In the genomic region with DNA sequence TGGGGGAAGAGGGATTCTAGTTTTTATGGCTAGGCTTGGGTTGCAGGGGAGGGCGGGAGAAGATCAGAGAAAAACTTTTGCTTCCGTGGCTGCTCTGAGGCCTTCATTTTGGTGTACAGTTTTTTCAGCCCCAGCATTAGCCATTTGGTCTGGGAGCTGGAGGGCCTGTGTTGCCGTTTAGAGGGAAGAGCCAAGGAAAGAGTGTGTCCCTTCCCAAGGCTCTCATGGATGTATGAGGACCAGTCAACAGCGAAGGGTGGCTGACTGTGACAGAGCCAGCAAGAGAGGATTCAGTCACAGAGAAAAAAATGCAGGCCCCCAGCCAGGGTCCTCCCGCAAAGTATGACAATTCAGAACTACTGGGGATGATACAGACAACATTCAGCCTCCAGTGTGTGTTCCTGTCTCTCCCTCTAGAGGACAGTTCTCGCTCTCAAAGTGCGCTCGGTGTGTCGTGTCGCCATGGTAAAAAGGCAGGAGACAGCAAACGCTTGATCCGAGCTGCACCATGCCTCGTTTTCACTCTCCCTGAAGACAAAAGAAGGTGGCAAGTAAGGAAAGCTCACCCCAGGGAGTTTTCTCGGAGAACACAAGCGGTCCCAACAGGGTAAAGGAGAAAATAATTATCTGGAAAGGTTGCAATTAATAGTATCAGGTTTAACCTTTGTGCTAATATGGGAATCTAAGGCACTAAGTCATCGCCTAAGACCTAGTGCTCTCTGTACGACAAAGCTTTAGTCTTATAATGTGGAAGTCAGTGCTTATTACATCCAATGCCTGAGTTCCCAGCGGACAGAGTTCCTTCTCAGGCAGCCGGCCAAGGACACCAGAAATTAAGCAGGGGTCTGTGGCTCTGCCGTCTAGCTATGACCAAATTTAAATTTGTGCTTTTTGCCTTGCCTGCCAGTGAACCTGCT, we compare ENCODE assay signal across 9 cellular contexts.
DNase-seq lines count a peak whose midpoint lies in the region; ATAC-seq and TF ChIP-seq lines count a peak whose summit lies in the region.
"Had no signal": no experiment of that assay in that cellular context is flagged by ENCODE, and none has a peak within 500 bp of the region (broad histone marks: within the 10 kb centered on the region; RNA-seq: fewer than 3 reads in every experiment).

No MANE protein-coding gene starts in this region.

- H3K9me3 Mint-ChIP-seq in neural progenitor cell, result peaks cover 3% of the 10 kb centered on the region
- no peaks in the 10 kb centered on the region for H3K9me3 Mint-ChIP-seq in CD4-positive, alpha-beta T cell

- H3K27me3 Mint-ChIP-seq in neural progenitor cell (ENCODE audit: insufficient read depth, low read depth), result peaks cover 6% of the 10 kb centered on the region
- H3K27me3 Mint-ChIP-seq in CD4-positive, alpha-beta T cell, result no peaks in the 10 kb centered on the region

- no peak for ATAC-seq in GM21526 (IDR thresholded peaks at IDR 0.05; ENCODE audit: low FRiP score, unreplicated experiment)
- ATAC-seq in CD4-positive, alpha-beta T cell (ENCODE audit: poor library complexity), result no peak

- H3K4me2 ChIP-seq in neural progenitor cell, result peak overlapping the region; percentile 57

- no peaks in the 10 kb centered on the region for H3F3A ChIP-seq in neural progenitor cell (ENCODE audit: low read depth)

- H3K9me3 ChIP-seq in NT2/D1 (ENCODE audit: insufficient read depth, low read length) (no peaks in the 10 kb centered on the region), neural progenitor cell (ENCODE audit: low read depth) (no peaks in the 10 kb centered on the region)
- no peaks in the 10 kb centered on the region for H3K9me3 ChIP-seq in CD4-positive, alpha-beta T cell (ENCODE audit: control insufficient read depth, low read length)

- peak overlapping the region; percentile 74 for H2AFZ ChIP-seq in neural progenitor cell (replicated peaks)

- no peaks in the 10 kb centered on the region for H3K27me3 ChIP-seq in BJ (ENCODE audit: control insufficient read depth, insufficient read depth, low read length)
- no peaks in the 10 kb centered on the region for H3K27me3 ChIP-seq in NT2/D1 (ENCODE audit: insufficient read depth, insufficient read length)
- H3K27me3 ChIP-seq in neural progenitor cell, result no peaks in the 10 kb centered on the region
- no peaks in the 10 kb centered on the region for H3K27me3 ChIP-seq in CD4-positive, alpha-beta T cell (ENCODE audit: control insufficient read depth, insufficient read depth, low read length)

- peaks cover 15% of the 10 kb centered on the region for H3K4me1 Mint-ChIP-seq in neural progenitor cell
- no peaks in the 10 kb centered on the region for H3K4me1 Mint-ChIP-seq in CD4-positive, alpha-beta T cell (ENCODE audit: low read depth)

- intact Hi-C loops in CD4-positive, alpha-beta T cell (cut with DNase I, micrococcal nuclease), result no loop called here

- H3K4me3 ChIP-seq in BJ (ENCODE audit: low read depth, low read length) (no peak overlapping the region), NT2/D1 (ENCODE audit: insufficient read length, low read depth) (no peak overlapping the region), fibroblast of villous mesenchyme (ENCODE audit: low read depth, low read length) (no peak overlapping the region), neural progenitor cell (no peak overlapping the region)

- H3K79me2 ChIP-seq in neural progenitor cell (ENCODE audit: low read depth), result no peaks in the 10 kb centered on the region

- peak; percentile 65 for TF ChIP-seq CTCF in BJ (IDR thresholded peaks at IDR 0.05; ENCODE audit: insufficient read depth, low read depth, low read length)
- peak; percentile 54 for TF ChIP-seq CTCF in fibroblast of villous mesenchyme (IDR thresholded peaks at IDR 0.05; ENCODE audit: insufficient read depth, low read depth, low read length)
- TF ChIP-seq CTCF in neural progenitor cell (IDR thresholded peaks at IDR 0.05), result peak; percentile 57
- TF ChIP-seq CTCF in CD4-positive, alpha-beta T cell (IDR thresholded peaks at IDR 0.05), result no peak

- DNase-seq in BJ (ENCODE audit: low read depth) (no peak), NT2/D1 (ENCODE audit: low read depth, low spot score) (peak; percentile 63), fibroblast of villous mesenchyme (ENCODE audit: low read depth) (peak; percentile 52), neural progenitor cell (ENCODE audit: low spot score) (peak; percentile 80), NCI-H2081 treated with DMSO at 0.1 percent for 48 hours (lab: John Stamatoyannopoulos, UW) (no peak)
- no peak for DNase-seq in activated CD4-positive, alpha-beta T cell treated with anti-CD3 and anti-CD28 coated beads for 1 hour
- no peak for DNase-seq in CD4-positive, alpha-beta T cell

- H3K4me1 ChIP-seq in NT2/D1 (ENCODE audit: insufficient read depth, insufficient read length) (peaks cover 2% of the 10 kb centered on the region), neural progenitor cell (peaks cover 13% of the 10 kb centered on the region)

- H4K20me1 ChIP-seq in neural progenitor cell (ENCODE audit: low read depth), result no peaks in the 10 kb centered on the region

- H3K4me3 Mint-ChIP-seq in neural progenitor cell, result peak overlapping the region; percentile 71
- no peak overlapping the region for H3K4me3 Mint-ChIP-seq in CD4-positive, alpha-beta T cell

- POLR2A ChIA-PET in BJ (lab: Charles Lee), result interaction anchor here (0.7 kb wide), 1 partner anchor 8 kb away, joined by 3 read pairs; no protein-coding TSS in a partner anchor
- POLR2A ChIA-PET in CD4-positive, alpha-beta T cell (lab: Charles Lee), result no interaction called here

- H3K27ac ChIP-seq in neural progenitor cell, result no peak overlapping the region
- H3K27ac ChIP-seq in CD4-positive, alpha-beta T cell (ENCODE audit: low read depth, low read length), result no peak overlapping the region
- H3K27ac ChIP-seq: VCaP had no signal

- H3K36me3 Mint-ChIP-seq in neural progenitor cell, result no peaks in the 10 kb centered on the region
- no peaks in the 10 kb centered on the region for H3K36me3 Mint-ChIP-seq in CD4-positive, alpha-beta T cell (ENCODE audit: low read depth)

- CTCF ChIA-PET in BJ (lab: Yijun Ruan, JAX), result interaction anchor here (0.7 to 3.8 kb wide), 16 partner anchors 9 to 419 kb away, joined by 3 to 26 read pairs (median 4); a partner anchor contains a TSS
- CTCF ChIA-PET in CD4-positive, alpha-beta T cell (lab: Charles Lee), result no interaction called here

- H3K9ac ChIP-seq in NT2/D1 (ENCODE audit: insufficient read length, low read depth) (no peak overlapping the region), neural progenitor cell (no peak overlapping the region)

- no peaks in the 10 kb centered on the region for H3K36me3 ChIP-seq in BJ (ENCODE audit: control insufficient read depth, insufficient read depth, low read length)
- no peaks in the 10 kb centered on the region for H3K36me3 ChIP-seq in NT2/D1 (ENCODE audit: insufficient read depth, insufficient read length, low read length)
- no peaks in the 10 kb centered on the region for H3K36me3 ChIP-seq in neural progenitor cell

- H3K27ac Mint-ChIP-seq in neural progenitor cell, result peak overlapping the region; percentile 1
- no peak overlapping the region for H3K27ac Mint-ChIP-seq in CD4-positive, alpha-beta T cell

Comparison
In these comparisons a context has a peak if more than half of its experiments do, and no peak if none do; other contexts are left out.
1. DNase-seq: peak in NT2/D1 (single experiment), fibroblast of villous mesenchyme (single experiment) and neural progenitor cell (single experiment); none in BJ (single experiment), activated CD4-positive, alpha-beta T cell treated with anti-CD3 and anti-CD28 coated beads for 1 hour (single experiment), NCI-H2081 treated with DMSO at 0.1 percent for 48 hours (single experiment) and CD4-positive, alpha-beta T cell (0 of 10).